8 cellular contexts compared by ENCODE assay signal in genomic region chr17:7857724-7858486, GRCh38. TPM values are rescaled to one million over a fixed set of nuclear protein-coding genes. Genes with fewer than 3 reads are reported as not detected.
DNase-seq lines count a peak whose midpoint lies in the region; ATAC-seq and TF ChIP-seq lines count a peak whose summit lies in the region.

A gene with protein sequence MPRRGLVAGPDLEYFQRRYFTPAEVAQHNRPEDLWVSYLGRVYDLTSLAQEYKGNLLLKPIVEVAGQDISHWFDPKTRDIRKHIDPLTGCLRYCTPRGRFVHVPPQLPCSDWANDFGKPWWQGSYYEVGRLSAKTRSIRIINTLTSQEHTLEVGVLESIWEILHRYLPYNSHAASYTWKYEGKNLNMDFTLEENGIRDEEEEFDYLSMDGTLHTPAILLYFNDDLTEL (plus strand): TSS chr17:7858003. CDS start chr17:7858135, 132 bp downstream.

- H3K27ac ChIP-seq in duodenal mucosa (ENCODE audit: low read depth, low read length) (peak within 1 kb of the TSS; percentile 91), lung (ENCODE audit: low read depth in 1 of 2, low read length in 1 of 2) (peak within 1 kb of the TSS; percentile 87 to 90)

- peak within 1 kb of the TSS; percentile 78 to 79 for H3K9ac ChIP-seq in duodenal mucosa (ENCODE audit: low read depth in 1 of 2, low read length in 2 of 2)

- H3K36me3 ChIP-seq in duodenal mucosa (ENCODE audit: control insufficient read depth in 1 of 2, insufficient read depth in 2 of 2, low read length in 2 of 2), result peaks cover 5 to 17% of the 10 kb centered on the region in 2 donors
- H3K36me3 ChIP-seq in lung (ENCODE audit: control insufficient read depth in 2 of 2, insufficient read depth in 2 of 2, low read length in 2 of 2), result peaks cover 0 to 9% of the 10 kb centered on the region in 2 donors

- DNase-seq in AG09319 (ENCODE audit: extremely low read depth, low read depth), result peak; percentile 82
- peak; percentile 91 for DNase-seq in NCI-H526 treated with DMSO at 0.1 percent for 48 hours (lab: John Stamatoyannopoulos, UW)
- peak; percentile 82 to 90 for DNase-seq in activated CD4-positive, alpha-beta T cell treated with anti-CD3 and anti-CD28 coated beads, Interleukin-2, amount 50 U/mL, for 24 hours (ENCODE audit: low read depth in 1 of 2, low spot score in 1 of 2)
- DNase-seq in lung (ENCODE audit: low spot score), result peak; percentile 94
- peak; percentile 72 to 87 (median 85) for DNase-seq in stimulated activated CD4-positive, alpha-beta T cell treated with anti-CD3 and anti-CD28 coated beads, TNF-alpha, amount 100 ng/mL, for 24 hours (ENCODE audit: low read depth in 3 of 3)

- WGBS in lung, 2 donors, result 2 to 4% methylated on average over 48 of the region's 48 CpGs

- peak within 1 kb of the TSS; percentile 87 to 91 for H3K4me3 ChIP-seq in duodenal mucosa (ENCODE audit: low read depth in 1 of 2, low read length in 2 of 2)
- H3K4me3 ChIP-seq in lung, result peak within 1 kb of the TSS; percentile 50

- H3K4me1 ChIP-seq in duodenal mucosa (ENCODE audit: control insufficient read depth in 1 of 2, insufficient read depth in 2 of 2, low read length in 2 of 2) (peaks cover 28 to 36% of the 10 kb centered on the region in 2 donors), lung (ENCODE audit: control insufficient read depth in 2 of 2, insufficient read depth in 2 of 2, low read length in 2 of 2) (peaks cover 5 to 6% of the 10 kb centered on the region in 2 donors)

- H3K9me3 ChIP-seq in duodenal mucosa (ENCODE audit: control insufficient read depth in 1 of 2, low read length in 2 of 2) (no peaks in the 10 kb centered on the region), lung (ENCODE audit: control insufficient read depth in 2 of 2, insufficient read depth in 1 of 2, low read length in 1 of 2) (no peaks in the 10 kb centered on the region)

- ATAC-seq in GM19043 (IDR thresholded peaks at IDR 0.05; ENCODE audit: low read depth, unreplicated experiment) (peak; percentile 19), HG03342 (IDR thresholded peaks at IDR 0.05; ENCODE audit: unreplicated experiment) (peak; percentile 29), lung (ENCODE audit: insufficient read depth, low FRiP score) (peak; percentile 65)

- H3K27me3 ChIP-seq in duodenal mucosa (ENCODE audit: control insufficient read depth in 1 of 2, insufficient read depth in 2 of 2, low read length in 2 of 2) (no peaks in the 10 kb centered on the region), lung (ENCODE audit: control insufficient read depth, insufficient read depth) (no peaks in the 10 kb centered on the region)

- TF ChIP-seq CTCF in AG09319 (IDR thresholded peaks at IDR 0.05; ENCODE audit: low read depth, low read length), result no peak
- TF ChIP-seq CTCF in lung (IDR thresholded peaks at IDR 0.05; ENCODE audit: control extremely low read depth, extremely low read depth), result no peak

RNA-seq across cellular contexts. Expression of the gene that starts here (rescaled TPM):
- 10 to 100 TPM; 17.9 to 21.6 TPM for total RNA-seq in lung
- 10 to 100 TPM in 1 of 2 donors, 1 to 10 TPM in 1; 5.5 to 10.1 TPM for polyA plus RNA-seq in lung

Comparison
In these comparisons a context has a peak if more than half of its experiments do, and no peak if none do; other contexts are left out.
1. Peak in every context shown above with its lines: DNase-seq, ATAC-seq, H3K4me3 ChIP-seq and H3K27ac ChIP-seq.